In the genomic region with DNA sequence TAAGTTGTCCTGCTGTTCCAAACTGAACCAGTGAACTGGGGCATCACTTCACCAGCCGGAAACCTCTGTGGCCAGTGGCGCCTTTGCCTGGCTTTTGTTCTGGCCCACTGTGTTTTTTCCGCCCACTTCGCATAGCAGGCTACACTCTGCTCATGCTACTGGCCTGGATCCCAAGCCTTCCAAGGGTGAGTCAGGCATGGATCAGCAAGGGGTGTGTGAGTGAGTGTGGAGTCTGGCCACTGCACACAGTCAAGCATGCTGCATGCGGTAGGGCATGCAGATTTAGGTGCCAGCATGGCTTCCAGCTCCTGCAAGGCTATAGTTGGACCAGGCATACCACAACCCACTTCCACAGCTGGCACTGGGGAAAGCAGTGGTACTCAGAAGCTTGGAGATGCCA, we compare ENCODE assay signal across 18 cellular contexts.
A peak's percentile ranks its signal among the peaks of the same experiment; 100 is the strongest.
DNase-seq lines count a peak whose midpoint lies in the region; ATAC-seq, FAIRE-seq and TF ChIP-seq lines count a peak whose summit lies in the region.
"Had no signal": no experiment of that assay in that cellular context is flagged by ENCODE, and none has a peak within 500 bp of the region (broad histone marks: within the 10 kb centered on the region; RNA-seq: fewer than 3 reads in every experiment).

No MANE protein-coding gene starts in this region.

- no peaks in the 10 kb centered on the region for H3K9me2 ChIP-seq in PC-3 (replicated peaks; ENCODE audit: low read length)

- CTCF ChIA-PET in PC-3 (lab: Charles Lee) = no interaction called here

- H3K9me3 ChIP-seq in PC-3 (ENCODE audit: low read length) (no peaks in the 10 kb centered on the region), kidney (ENCODE audit: control insufficient read depth in 1 of 2, low read length in 2 of 2) (peaks cover 3 to 9% of the 10 kb centered on the region in 2 donors)

- no peak overlapping the region for H3K4me2 ChIP-seq in PC-3 (ENCODE audit: low read length)

- TF ChIP-seq CTCF in PC-3 (conservative IDR thresholded peaks at IDR 0.05; ENCODE audit: low read depth, low read length) (no peak), epithelial cell of esophagus (IDR thresholded peaks at IDR 0.05; ENCODE audit: insufficient read depth, low read depth, low read length, missing control alignments) (no peak), omental fat pad (IDR thresholded peaks at IDR 0.05) (no peak), kidney (IDR thresholded peaks at IDR 0.05; ENCODE audit: borderline replicate concordance, extremely low read depth, insufficient read depth) (no peak)

- no peak overlapping the region for H3K27ac ChIP-seq in PC-3 (ENCODE audit: low read length)
- no peak overlapping the region for H3K27ac ChIP-seq in kidney (ENCODE audit: low read depth in 2 of 2, low read length in 2 of 2)
- H3K27ac ChIP-seq: HL-60 had no signal

- ATAC-seq in PC-3 = no peak
- no peak for ATAC-seq in omental fat pad (ENCODE audit: low FRiP score)

- H3K79me2 ChIP-seq in PC-3 (ENCODE audit: low read length) = no peaks in the 10 kb centered on the region

- intact Hi-C loops in PC-3 (cut with micrococcal nuclease) = no loop called here
- intact Hi-C loops in kidney (cut with DNase I) = no loop called here

- no peaks in the 10 kb centered on the region for H3F3A ChIP-seq in PC-3 (ENCODE audit: low read length, unreplicated experiment)

- no peaks in the 10 kb centered on the region for H4K20me1 ChIP-seq in PC-3 (ENCODE audit: low read length)

- FAIRE-seq in kidney (lab: Jason Lieb, UNC) = no peak
- FAIRE-seq: A204.1, G401.6, GM12891 had no signal

- DNase-seq in HCEC 1CT (peak; percentile 14), PC-3 (peak; percentile 2), epithelial cell of esophagus (ENCODE audit: low read depth) (peak; percentile 34), mesenteric fat pad (ENCODE audit: low spot score) (peak; percentile 45), cerebellum (ENCODE audit: low spot score) (no peak), omental fat pad (ENCODE audit: low spot score) (no peak), kidney (no peak)
- DNase-seq: C1 segment of cervical spinal cord; CD4-positive, alpha-beta memory T cell; DMS79; EL; GOT3; H9; IMR-90 had no signal

- POLR2A ChIA-PET in PC-3 (lab: Charles Lee; ENCODE audit: unreplicated experiment) = no interaction called here

- H2AFZ ChIP-seq in PC-3 (ENCODE audit: low read length) = no peak overlapping the region

- BruUV-seq in PC-3 (replicated peaks; lab: Mats Ljungman, UMichigan) = no TSS peak

- H3K9ac ChIP-seq in PC-3 (ENCODE audit: low read length) = no peak overlapping the region
- H3K9ac ChIP-seq in kidney (ENCODE audit: low read length in 2 of 2) = no peak overlapping the region

- H3K4me3 ChIP-seq in PC-3 (ENCODE audit: low read length) (no peak overlapping the region), epithelial cell of esophagus (ENCODE audit: low read length) (no peak overlapping the region), kidney (ENCODE audit: low read length in 2 of 2) (no peak overlapping the region)

- H3K4me1 ChIP-seq in PC-3 (ENCODE audit: insufficient read depth, low read length) (no peaks in the 10 kb centered on the region), kidney (ENCODE audit: control insufficient read depth in 1 of 2, insufficient read depth in 1 of 2, low read depth in 1 of 2, low read length in 2 of 2) (no peaks in the 10 kb centered on the region)

- H3K36me3 ChIP-seq in PC-3 (ENCODE audit: low read depth, low read length) = no peaks in the 10 kb centered on the region
- no peaks in the 10 kb centered on the region for H3K36me3 ChIP-seq in kidney (ENCODE audit: control insufficient read depth in 1 of 2, insufficient read depth in 2 of 2, low read length in 2 of 2)

- no peaks in the 10 kb centered on the region for H3K27me3 ChIP-seq in PC-3 (ENCODE audit: low read length)

Comparison
In these comparisons a context has a peak if more than half of its experiments do, and no peak if none do; other contexts are left out.
1. DNase-seq: peak in HCEC 1CT (single experiment), PC-3 (single experiment), epithelial cell of esophagus (single experiment) and mesenteric fat pad (single experiment); none in cerebellum (single experiment), omental fat pad (single experiment) and kidney (single experiment).